20 cellular contexts compared by ENCODE assay signal in genomic region chr19:30136591-30136990, GRCh38.
"Had no signal": no experiment of that assay in that cellular context is flagged by ENCODE, and none has a peak within 500 bp of the region (broad histone marks: within the 10 kb centered on the region; RNA-seq: fewer than 3 reads in every experiment).

No MANE protein-coding gene starts in this region.

- H3K9me3 ChIP-seq: esophagus squamous epithelium, suprapubic skin, thyroid gland, uterus had no signal

- DNase-seq: esophagus squamous epithelium; foreskin keratinocyte; head of caudate nucleus; kidney; left colon; left ventricle myocardium superior; mesendoderm; naive thymus-derived CD8-positive, alpha-beta T cell; stimulated activated CD4-positive, alpha-beta T cell treated with anti-CD3 and anti-CD28 coated beads, Interleukin-12 subunit alpha, Interleukin-12 subunit beta, amount 100 ng/mL, for 4 hours; stimulated activated naive CD4-positive, alpha-beta T cell treated with Interleukin-2 at 50 U/mL for 16 hours; thyroid gland; uterus had no signal

- H3K27me3 Mint-ChIP-seq: dendritic cell treated with granulocyte-macrophage colony-stimulating factor and Interleukin-4, amounts not matched to agents 40 ng/mL and 50 ng/mL, for 4 days had no signal

- H3K9me3 Mint-ChIP-seq: dendritic cell treated with granulocyte-macrophage colony-stimulating factor and Interleukin-4, amounts not matched to agents 40 ng/mL and 50 ng/mL, for 4 days; neural crest cell; type B pancreatic cell had no signal

- H3K27ac ChIP-seq: esophagus squamous epithelium, foreskin keratinocyte, hepatocyte, skin epidermis, suprapubic skin, thyroid gland, uterus had no signal

- H3K36me3 Mint-ChIP-seq: naive thymus-derived CD8-positive, alpha-beta T cell; type B pancreatic cell had no signal

- H3K27ac Mint-ChIP-seq: dendritic cell treated with granulocyte-macrophage colony-stimulating factor and Interleukin-4, amounts not matched to agents 40 ng/mL and 50 ng/mL, for 4 days; naive thymus-derived CD8-positive, alpha-beta T cell; type B pancreatic cell had no signal

- ATAC-seq: foreskin keratinocyte; left colon; left ventricle myocardium superior; naive thymus-derived CD8-positive, alpha-beta T cell; sciatic nerve had no signal

- H3K4me3 Mint-ChIP-seq: dendritic cell treated with granulocyte-macrophage colony-stimulating factor and Interleukin-4, amounts not matched to agents 40 ng/mL and 50 ng/mL, for 4 days; naive thymus-derived CD8-positive, alpha-beta T cell; neural crest cell; type B pancreatic cell had no signal

- H3K36me3 ChIP-seq: esophagus squamous epithelium, suprapubic skin, thyroid gland, uterus had no signal

- FAIRE-seq: colon, kidney had no signal

- H3K27me3 ChIP-seq: esophagus squamous epithelium, foreskin keratinocyte, hepatocyte, thyroid gland, uterus had no signal

- H3K4me1 ChIP-seq: esophagus squamous epithelium, foreskin keratinocyte, suprapubic skin, thyroid gland, uterus had no signal

- H3K4me1 Mint-ChIP-seq: naive thymus-derived CD8-positive, alpha-beta T cell had no signal

- H3K4me3 ChIP-seq: esophagus squamous epithelium, hepatocyte, skin epidermis, suprapubic skin, thyroid gland, uterus had no signal
